ENCODE assay signal across 1 cellular context in the genomic region with DNA sequence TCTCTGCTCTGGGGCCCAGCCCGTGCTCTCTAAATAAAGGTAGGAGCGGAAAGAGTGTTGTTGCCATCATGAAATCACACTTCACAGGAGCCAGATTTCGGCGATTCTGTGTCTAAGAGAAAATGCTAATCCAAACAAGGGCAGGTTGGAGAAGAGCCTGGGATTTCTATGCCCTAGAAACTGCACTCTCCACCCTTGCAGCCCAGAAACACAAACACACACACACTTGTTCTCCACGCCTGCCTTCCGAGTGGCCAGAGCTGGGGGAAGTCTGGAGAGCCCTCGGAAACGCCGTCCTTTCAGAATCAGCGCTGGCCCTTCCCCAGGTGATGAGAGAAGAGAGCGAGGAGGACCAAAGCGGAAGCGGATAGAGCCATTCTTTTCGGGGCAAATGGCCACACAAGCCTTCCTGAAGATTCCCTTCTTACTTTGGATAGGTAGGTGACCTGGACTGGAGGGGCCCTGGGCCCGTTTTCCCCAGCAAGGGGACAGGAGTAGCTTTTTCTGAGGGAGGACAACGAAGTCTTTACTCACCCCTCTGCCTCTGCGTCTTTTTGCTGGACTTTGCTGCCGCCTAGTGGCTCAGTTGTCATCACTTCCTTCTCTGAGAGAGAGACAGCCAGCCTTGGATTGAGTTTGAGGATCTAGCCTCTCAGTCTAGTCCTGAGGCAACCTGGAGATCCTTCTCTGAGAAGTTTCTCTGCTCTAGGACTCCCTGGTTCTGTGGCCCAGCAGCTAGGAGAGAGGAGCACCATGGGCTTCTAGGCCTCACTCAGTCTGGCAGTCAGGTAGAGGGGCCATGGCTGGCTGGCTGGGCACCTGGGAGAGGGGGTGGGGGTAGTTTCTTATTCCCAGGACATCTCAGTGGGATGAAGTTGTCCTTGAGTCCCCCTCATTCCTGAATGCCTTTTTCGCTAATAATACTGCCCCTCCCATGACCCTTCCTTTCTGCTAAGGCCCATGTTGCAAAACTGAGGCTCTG.
TF ChIP-seq lines count a peak whose summit lies in the region.

No MANE protein-coding gene starts in this region.

TF ChIP-seq in HepG2, 621 proteins besides CTCF, POLR2A, EP300 and RAD21 (continued from another document and continues in another):
- TF ChIP-seq, protein P1, sequence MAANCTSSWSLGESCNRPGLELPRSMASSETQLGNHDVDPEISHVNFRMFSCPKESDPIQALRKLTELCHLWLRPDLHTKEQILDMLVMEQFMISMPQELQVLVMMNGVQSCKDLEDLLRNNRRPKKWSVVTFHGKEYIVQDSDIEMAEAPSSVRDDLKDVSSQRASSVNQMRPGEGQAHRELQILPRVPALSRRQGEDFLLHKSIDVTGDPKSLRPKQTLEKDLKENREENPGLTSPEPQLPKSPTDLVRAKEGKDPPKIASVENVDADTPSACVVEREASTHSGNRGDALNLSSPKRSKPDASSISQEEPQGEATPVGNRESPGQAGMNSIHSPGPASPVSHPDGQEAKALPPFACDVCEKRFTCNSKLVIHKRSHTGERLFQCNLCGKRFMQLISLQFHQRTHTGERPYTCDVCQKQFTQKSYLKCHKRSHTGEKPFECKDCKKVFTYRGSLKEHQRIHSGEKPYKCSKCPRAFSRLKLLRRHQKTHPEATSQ (CRISPR knock-in tag; IDR thresholded peaks at IDR 0.05; ENCODE audit: borderline replicate concordance): no peak
- no peak for TF ChIP-seq RXRB (CRISPR knock-in tag; IDR thresholded peaks at IDR 0.05; ENCODE audit: borderline replicate concordance)
- TF ChIP-seq HMG20A (CRISPR knock-in tag; IDR thresholded peaks at IDR 0.05; ENCODE audit: borderline replicate concordance): no peak
- TF ChIP-seq, protein P2, sequence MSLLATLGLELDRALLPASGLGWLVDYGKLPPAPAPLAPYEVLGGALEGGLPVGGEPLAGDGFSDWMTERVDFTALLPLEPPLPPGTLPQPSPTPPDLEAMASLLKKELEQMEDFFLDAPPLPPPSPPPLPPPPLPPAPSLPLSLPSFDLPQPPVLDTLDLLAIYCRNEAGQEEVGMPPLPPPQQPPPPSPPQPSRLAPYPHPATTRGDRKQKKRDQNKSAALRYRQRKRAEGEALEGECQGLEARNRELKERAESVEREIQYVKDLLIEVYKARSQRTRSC (CRISPR knock-in tag; IDR thresholded peaks at IDR 0.05; ENCODE audit: low read depth): no peak
- no peak for TF ChIP-seq HDAC6 (IDR thresholded peaks at IDR 0.05; ENCODE audit: low read depth, low read length)
- TF ChIP-seq, protein P3, sequence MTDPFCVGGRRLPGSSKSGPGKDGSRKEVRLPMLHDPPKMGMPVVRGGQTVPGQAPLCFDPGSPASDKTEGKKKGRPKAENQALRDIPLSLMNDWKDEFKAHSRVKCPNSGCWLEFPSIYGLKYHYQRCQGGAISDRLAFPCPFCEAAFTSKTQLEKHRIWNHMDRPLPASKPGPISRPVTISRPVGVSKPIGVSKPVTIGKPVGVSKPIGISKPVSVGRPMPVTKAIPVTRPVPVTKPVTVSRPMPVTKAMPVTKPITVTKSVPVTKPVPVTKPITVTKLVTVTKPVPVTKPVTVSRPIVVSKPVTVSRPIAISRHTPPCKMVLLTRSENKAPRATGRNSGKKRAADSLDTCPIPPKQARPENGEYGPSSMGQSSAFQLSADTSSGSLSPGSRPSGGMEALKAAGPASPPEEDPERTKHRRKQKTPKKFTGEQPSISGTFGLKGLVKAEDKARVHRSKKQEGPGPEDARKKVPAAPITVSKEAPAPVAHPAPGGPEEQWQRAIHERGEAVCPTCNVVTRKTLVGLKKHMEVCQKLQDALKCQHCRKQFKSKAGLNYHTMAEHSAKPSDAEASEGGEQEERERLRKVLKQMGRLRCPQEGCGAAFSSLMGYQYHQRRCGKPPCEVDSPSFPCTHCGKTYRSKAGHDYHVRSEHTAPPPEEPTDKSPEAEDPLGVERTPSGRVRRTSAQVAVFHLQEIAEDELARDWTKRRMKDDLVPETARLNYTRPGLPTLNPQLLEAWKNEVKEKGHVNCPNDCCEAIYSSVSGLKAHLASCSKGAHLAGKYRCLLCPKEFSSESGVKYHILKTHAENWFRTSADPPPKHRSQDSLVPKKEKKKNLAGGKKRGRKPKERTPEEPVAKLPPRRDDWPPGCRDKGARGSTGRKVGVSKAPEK (CRISPR knock-in tag; IDR thresholded peaks at IDR 0.05; ENCODE audit: borderline replicate concordance): 0 out of 2 replicates have a peak, but pooled peaks have one; percentile 32
- TF ChIP-seq TARDBP (CRISPR knock-in tag; IDR thresholded peaks at IDR 0.05): no peak
- TF ChIP-seq TBP (CRISPR knock-in tag; IDR thresholded peaks at IDR 0.05): no peak
- TF ChIP-seq, protein P4, sequence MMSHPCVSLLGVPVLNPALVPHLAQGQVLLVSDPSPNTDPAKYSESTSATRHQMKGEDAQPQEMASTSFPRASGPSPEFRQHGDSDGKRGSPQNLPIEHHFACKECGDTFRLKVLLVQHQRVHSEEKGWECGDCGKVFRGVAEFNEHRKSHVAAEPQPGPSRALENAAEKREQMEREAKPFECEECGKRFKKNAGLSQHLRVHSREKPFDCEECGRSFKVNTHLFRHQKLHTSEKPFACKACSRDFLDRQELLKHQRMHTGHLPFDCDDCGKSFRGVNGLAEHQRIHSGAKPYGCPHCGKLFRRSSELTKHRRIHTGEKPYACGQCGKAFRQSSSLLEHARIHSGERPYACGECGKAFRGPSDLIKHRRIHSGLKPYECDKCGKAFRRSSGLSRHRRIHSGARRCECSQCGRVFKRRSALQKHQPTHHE (CRISPR knock-in tag; IDR thresholded peaks at IDR 0.05; ENCODE audit: borderline replicate concordance): no peak
- TF ChIP-seq TAF1 (CRISPR knock-in tag; IDR thresholded peaks at IDR 0.05): no peak
- TF ChIP-seq CHD4 (IDR thresholded peaks at IDR 0.05; ENCODE audit: borderline replicate concordance, low read length): no peak
- no peak for TF ChIP-seq KDM3A (CRISPR knock-in tag; IDR thresholded peaks at IDR 0.05; ENCODE audit: low read depth)
- TF ChIP-seq KDM1A (CRISPR knock-in tag; IDR thresholded peaks at IDR 0.05): no peak
- TF ChIP-seq, protein P5, sequence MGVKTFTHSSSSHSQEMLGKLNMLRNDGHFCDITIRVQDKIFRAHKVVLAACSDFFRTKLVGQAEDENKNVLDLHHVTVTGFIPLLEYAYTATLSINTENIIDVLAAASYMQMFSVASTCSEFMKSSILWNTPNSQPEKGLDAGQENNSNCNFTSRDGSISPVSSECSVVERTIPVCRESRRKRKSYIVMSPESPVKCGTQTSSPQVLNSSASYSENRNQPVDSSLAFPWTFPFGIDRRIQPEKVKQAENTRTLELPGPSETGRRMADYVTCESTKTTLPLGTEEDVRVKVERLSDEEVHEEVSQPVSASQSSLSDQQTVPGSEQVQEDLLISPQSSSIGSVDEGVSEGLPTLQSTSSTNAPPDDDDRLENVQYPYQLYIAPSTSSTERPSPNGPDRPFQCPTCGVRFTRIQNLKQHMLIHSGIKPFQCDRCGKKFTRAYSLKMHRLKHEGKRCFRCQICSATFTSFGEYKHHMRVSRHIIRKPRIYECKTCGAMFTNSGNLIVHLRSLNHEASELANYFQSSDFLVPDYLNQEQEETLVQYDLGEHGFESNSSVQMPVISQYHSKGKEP (CRISPR knock-in tag; IDR thresholded peaks at IDR 0.05): no peak
- TF ChIP-seq ZFP82 (CRISPR knock-in tag; IDR thresholded peaks at IDR 0.05; ENCODE audit: borderline replicate concordance): no peak
- TF ChIP-seq RBFOX2 (IDR thresholded peaks at IDR 0.05; ENCODE audit: low read depth, low read length): no peak
- TF ChIP-seq MATR3 (CRISPR knock-in tag; IDR thresholded peaks at IDR 0.05): no peak
- TF ChIP-seq GPN1 (CRISPR knock-in tag; IDR thresholded peaks at IDR 0.05; ENCODE audit: borderline replicate concordance): no peak
- TF ChIP-seq SMC3 (IDR thresholded peaks at IDR 0.05; ENCODE audit: low read length): peak; percentile 89
- TF ChIP-seq, protein P6, sequence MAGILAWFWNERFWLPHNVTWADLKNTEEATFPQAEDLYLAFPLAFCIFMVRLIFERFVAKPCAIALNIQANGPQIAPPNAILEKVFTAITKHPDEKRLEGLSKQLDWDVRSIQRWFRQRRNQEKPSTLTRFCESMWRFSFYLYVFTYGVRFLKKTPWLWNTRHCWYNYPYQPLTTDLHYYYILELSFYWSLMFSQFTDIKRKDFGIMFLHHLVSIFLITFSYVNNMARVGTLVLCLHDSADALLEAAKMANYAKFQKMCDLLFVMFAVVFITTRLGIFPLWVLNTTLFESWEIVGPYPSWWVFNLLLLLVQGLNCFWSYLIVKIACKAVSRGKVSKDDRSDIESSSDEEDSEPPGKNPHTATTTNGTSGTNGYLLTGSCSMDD (CRISPR knock-in tag; IDR thresholded peaks at IDR 0.05): no peak
- 0 out of 2 replicates have a peak, but pooled peaks have one; percentile 21 for TF ChIP-seq ZSCAN25 (CRISPR knock-in tag; IDR thresholded peaks at IDR 0.05)
- no peak for TF ChIP-seq PRMT3 (CRISPR knock-in tag; IDR thresholded peaks at IDR 0.05; ENCODE audit: borderline replicate concordance, low read depth)
- no peak for TF ChIP-seq ZFAT (CRISPR knock-in tag; conservative IDR thresholded peaks at IDR 0.05)
- TF ChIP-seq, protein P7, sequence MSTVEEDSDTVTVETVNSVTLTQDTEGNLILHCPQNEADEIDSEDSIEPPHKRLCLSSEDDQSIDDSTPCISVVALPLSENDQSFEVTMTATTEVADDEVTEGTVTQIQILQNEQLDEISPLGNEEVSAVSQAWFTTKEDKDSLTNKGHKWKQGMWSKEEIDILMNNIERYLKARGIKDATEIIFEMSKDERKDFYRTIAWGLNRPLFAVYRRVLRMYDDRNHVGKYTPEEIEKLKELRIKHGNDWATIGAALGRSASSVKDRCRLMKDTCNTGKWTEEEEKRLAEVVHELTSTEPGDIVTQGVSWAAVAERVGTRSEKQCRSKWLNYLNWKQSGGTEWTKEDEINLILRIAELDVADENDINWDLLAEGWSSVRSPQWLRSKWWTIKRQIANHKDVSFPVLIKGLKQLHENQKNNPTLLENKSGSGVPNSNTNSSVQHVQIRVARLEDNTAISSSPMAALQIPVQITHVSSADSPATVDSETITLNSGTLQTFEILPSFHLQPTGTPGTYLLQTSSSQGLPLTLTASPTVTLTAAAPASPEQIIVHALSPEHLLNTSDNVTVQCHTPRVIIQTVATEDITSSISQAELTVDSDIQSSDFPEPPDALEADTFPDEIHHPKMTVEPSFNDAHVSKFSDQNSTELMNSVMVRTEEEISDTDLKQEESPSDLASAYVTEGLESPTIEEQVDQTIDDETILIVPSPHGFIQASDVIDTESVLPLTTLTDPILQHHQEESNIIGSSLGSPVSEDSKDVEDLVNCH (CRISPR knock-in tag; IDR thresholded peaks at IDR 0.05): no peak
- TF ChIP-seq SALL1 (CRISPR knock-in tag; IDR thresholded peaks at IDR 0.05): 0 out of 2 replicates have a peak, but pooled peaks have one; percentile 24
- TF ChIP-seq, protein P8, sequence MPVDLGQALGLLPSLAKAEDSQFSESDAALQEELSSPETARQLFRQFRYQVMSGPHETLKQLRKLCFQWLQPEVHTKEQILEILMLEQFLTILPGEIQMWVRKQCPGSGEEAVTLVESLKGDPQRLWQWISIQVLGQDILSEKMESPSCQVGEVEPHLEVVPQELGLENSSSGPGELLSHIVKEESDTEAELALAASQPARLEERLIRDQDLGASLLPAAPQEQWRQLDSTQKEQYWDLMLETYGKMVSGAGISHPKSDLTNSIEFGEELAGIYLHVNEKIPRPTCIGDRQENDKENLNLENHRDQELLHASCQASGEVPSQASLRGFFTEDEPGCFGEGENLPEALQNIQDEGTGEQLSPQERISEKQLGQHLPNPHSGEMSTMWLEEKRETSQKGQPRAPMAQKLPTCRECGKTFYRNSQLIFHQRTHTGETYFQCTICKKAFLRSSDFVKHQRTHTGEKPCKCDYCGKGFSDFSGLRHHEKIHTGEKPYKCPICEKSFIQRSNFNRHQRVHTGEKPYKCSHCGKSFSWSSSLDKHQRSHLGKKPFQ (CRISPR knock-in tag; IDR thresholded peaks at IDR 0.05; ENCODE audit: insufficient replicate concordance): no peak
- TF ChIP-seq, protein P9, sequence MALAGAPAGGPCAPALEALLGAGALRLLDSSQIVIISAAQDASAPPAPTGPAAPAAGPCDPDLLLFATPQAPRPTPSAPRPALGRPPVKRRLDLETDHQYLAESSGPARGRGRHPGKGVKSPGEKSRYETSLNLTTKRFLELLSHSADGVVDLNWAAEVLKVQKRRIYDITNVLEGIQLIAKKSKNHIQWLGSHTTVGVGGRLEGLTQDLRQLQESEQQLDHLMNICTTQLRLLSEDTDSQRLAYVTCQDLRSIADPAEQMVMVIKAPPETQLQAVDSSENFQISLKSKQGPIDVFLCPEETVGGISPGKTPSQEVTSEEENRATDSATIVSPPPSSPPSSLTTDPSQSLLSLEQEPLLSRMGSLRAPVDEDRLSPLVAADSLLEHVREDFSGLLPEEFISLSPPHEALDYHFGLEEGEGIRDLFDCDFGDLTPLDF (CRISPR knock-in tag; IDR thresholded peaks at IDR 0.05): no peak
- no peak for TF ChIP-seq ZNF83 (CRISPR knock-in tag; IDR thresholded peaks at IDR 0.05; ENCODE audit: borderline replicate concordance)
- TF ChIP-seq, protein P10, sequence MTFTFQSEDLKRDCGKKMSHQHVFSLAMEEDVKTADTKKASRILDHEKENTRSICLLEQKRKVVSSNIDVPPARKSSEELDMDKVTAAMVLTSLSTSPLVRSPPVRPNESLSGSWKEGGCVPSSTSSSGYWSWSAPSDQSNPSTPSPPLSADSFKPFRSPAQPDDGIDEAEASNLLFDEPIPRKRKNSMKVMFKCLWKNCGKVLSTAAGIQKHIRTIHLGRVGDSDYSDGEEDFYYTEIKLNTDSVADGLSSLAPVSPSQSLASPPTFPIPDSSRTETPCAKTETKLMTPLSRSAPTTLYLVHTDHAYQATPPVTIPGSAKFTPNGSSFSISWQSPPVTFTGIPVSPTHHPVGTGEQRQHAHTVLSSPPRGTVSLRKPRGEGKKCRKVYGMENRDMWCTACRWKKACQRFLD (CRISPR knock-in tag; IDR thresholded peaks at IDR 0.05; ENCODE audit: borderline replicate concordance): no peak
- TF ChIP-seq, protein P11, sequence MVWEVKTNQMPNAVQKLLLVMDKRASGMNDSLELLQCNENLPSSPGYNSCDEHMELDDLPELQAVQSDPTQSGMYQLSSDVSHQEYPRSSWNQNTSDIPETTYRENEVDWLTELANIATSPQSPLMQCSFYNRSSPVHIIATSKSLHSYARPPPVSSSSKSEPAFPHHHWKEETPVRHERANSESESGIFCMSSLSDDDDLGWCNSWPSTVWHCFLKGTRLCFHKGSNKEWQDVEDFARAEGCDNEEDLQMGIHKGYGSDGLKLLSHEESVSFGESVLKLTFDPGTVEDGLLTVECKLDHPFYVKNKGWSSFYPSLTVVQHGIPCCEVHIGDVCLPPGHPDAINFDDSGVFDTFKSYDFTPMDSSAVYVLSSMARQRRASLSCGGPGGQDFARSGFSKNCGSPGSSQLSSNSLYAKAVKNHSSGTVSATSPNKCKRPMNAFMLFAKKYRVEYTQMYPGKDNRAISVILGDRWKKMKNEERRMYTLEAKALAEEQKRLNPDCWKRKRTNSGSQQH (CRISPR knock-in tag; IDR thresholded peaks at IDR 0.05; ENCODE audit: low read depth): no peak
- no peak for TF ChIP-seq BORCS8-MEF2B (CRISPR knock-in tag; IDR thresholded peaks at IDR 0.05)
- no peak for TF ChIP-seq TEAD3 (CRISPR knock-in tag; optimal IDR thresholded peaks at IDR 0.05; ENCODE audit: borderline replicate concordance)
- TF ChIP-seq ZNF614 (CRISPR knock-in tag; IDR thresholded peaks at IDR 0.05; ENCODE audit: borderline replicate concordance): no peak
- TF ChIP-seq ZFP36L1 (CRISPR knock-in tag; IDR thresholded peaks at IDR 0.05): no peak
- no peak for TF ChIP-seq SRY (CRISPR knock-in tag; IDR thresholded peaks at IDR 0.05)
- no peak for TF ChIP-seq MIER3 (CRISPR knock-in tag; IDR thresholded peaks at IDR 0.05; ENCODE audit: borderline replicate concordance)
- no peak for TF ChIP-seq SMARCC2 (IDR thresholded peaks at IDR 0.05)
